Comparison of ENCODE assay signal across 2 cellular contexts in genomic region chr1:204338997-204339396, GRCh38.
TF ChIP-seq lines count a peak whose summit lies in the region.

No MANE protein-coding gene starts in this region.

TF ChIP-seq in IMR-90, 13 proteins besides CTCF, POLR2A, EP300 and RAD21:
- TF ChIP-seq MAZ (IDR thresholded peaks at IDR 0.05; ENCODE audit: borderline replicate concordance, low read depth, low read length) = no peak
- TF ChIP-seq MAFK (IDR thresholded peaks at IDR 0.05; ENCODE audit: low read depth, low read length) = no peak
- TF ChIP-seq RCOR1 (IDR thresholded peaks at IDR 0.05; ENCODE audit: insufficient replicate concordance, low read length) = no peak
- TF ChIP-seq NFE2L2 (IDR thresholded peaks at IDR 0.05; ENCODE audit: low read depth, low read length) = no peak
- no peak for TF ChIP-seq CEBPB (IDR thresholded peaks at IDR 0.05; ENCODE audit: low read depth, low read length)
- no peak for TF ChIP-seq SMC3 (IDR thresholded peaks at IDR 0.05; ENCODE audit: low read depth, low read length)
- TF ChIP-seq CHD1 (IDR thresholded peaks at IDR 0.05; ENCODE audit: low read depth, low read length) = no peak
- TF ChIP-seq FOS (IDR thresholded peaks at IDR 0.05; ENCODE audit: low read depth, low read length) = no peak
- TF ChIP-seq RFX5 (IDR thresholded peaks at IDR 0.05; ENCODE audit: low read depth, low read length) = no peak
- TF ChIP-seq BHLHE40 (IDR thresholded peaks at IDR 0.05; ENCODE audit: low read depth, low read length) = no peak
- TF ChIP-seq MXI1 (IDR thresholded peaks at IDR 0.05; ENCODE audit: borderline replicate concordance, low read depth, low read length) = no peak
- TF ChIP-seq ELK1 (IDR thresholded peaks at IDR 0.05; ENCODE audit: borderline replicate concordance, low read depth, low read length) = no peak
- no peak for TF ChIP-seq USF2 (IDR thresholded peaks at IDR 0.05; ENCODE audit: low read depth, low read length)

TF ChIP-seq in H1, 55 proteins besides CTCF, POLR2A, EP300 and RAD21:
- TF ChIP-seq BRCA1 (IDR thresholded peaks at IDR 0.05; ENCODE audit: low read depth, low read length) (no peak), ZNF274 (IDR thresholded peaks at IDR 0.05; ENCODE audit: borderline replicate concordance, extremely low read depth, low read length) (no peak), USF2 (IDR thresholded peaks at IDR 0.05; ENCODE audit: low read length) (no peak), SIRT6 (IDR thresholded peaks at IDR 0.05; ENCODE audit: low read length) (no peak), POU5F1 (IDR thresholded peaks at IDR 0.05; ENCODE audit: low read depth, low read length) (no peak)
